ENCODE assay signal across 1 cellular context in the genomic region with DNA sequence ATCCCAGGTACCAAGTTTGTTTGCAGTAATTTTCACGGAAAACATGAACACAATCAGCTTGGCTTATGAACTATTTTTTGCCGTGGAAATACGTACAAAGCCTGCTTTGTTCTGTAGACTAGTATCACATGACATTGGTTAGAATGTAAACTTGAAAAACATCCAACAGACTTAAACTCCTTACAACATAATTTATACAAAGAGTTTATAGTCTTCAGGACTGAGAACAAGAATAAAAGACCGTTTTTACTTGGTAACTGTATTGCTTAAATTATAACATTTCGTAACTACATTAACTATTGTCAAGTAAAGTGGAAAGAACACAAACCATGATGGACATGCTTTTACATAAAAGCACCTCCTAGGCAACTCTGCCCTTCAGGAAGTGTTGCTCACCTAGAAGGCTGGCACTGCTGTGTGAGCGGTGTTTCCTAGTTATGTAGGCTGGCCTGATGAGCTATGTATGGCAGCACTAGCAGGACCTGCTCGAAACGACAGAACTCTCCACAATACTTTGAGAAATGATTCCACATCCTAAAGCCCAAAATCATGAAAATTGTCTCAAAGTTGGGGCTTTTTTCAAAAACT.
TF ChIP-seq lines count a peak whose summit lies in the region.

No MANE protein-coding gene starts in this region.

TF ChIP-seq in HepG2, 621 proteins besides CTCF, POLR2A, EP300 and RAD21:
- TF ChIP-seq RAD51 (IDR thresholded peaks at IDR 0.05; ENCODE audit: borderline replicate concordance) (peak; percentile 44; the same call in 1 of the 2 replicates), BHLHE40 (IDR thresholded peaks at IDR 0.05; ENCODE audit: low read length) (0 out of 2 replicates have a peak, but pooled peaks have one; percentile 23), ZNF746 (CRISPR knock-in tag; IDR thresholded peaks at IDR 0.05) (no peak), FOXA3 (CRISPR knock-in tag; IDR thresholded peaks at IDR 0.05) (0 out of 2 replicates have a peak, but pooled peaks have one; percentile 13), USF2 (IDR thresholded peaks at IDR 0.05; ENCODE audit: low read depth, low read length) (peak; percentile 60), USF2 (CRISPR knock-in tag; IDR thresholded peaks at IDR 0.05; ENCODE audit: borderline replicate concordance) (no peak), RCOR2 (CRISPR knock-in tag; IDR thresholded peaks at IDR 0.05) (no peak)
